Comparison of ENCODE assay signal across 23 cellular contexts in the genomic region with DNA sequence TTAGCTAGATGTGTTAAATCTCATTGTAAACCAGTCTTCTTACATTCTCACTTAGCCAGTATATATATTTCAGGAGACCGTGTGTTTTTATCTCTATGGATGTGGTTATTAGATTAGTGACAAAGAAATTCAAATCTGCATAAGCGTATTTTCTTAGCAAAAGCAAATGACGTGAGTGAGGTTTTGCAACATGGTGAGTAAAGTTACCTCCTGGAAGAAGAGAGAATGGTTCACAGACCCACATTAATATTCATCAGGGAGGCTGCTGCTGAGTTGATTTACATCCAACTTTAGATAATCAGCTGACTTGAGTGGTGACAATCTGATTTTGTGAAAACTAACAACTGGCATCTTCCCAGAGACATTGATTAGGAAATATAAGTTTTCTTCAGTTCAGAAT.
"Had no signal": no experiment of that assay in that cellular context is flagged by ENCODE, and none has a peak within 500 bp of the region (broad histone marks: within the 10 kb centered on the region; RNA-seq: fewer than 3 reads in every experiment).

No MANE protein-coding gene starts in this region.

- H3K4me1 ChIP-seq: colonic mucosa, gastrocnemius medialis, left ventricle myocardium inferior, psoas muscle, stomach, transverse colon had no signal

- ATAC-seq: gastrocnemius medialis, left cardiac atrium, lower lobe of right lung, psoas muscle had no signal

- DNase-seq: cerebellar nuclear complex; colonic mucosa; dermis blood vessel endothelial cell; erythroblast; gastrocnemius medialis; glutamatergic neuron; kidney; left cardiac atrium; left ventricle myocardium inferior; lower lobe of right lung; naive B cell; psoas muscle; small intestine; stimulated activated CD4-positive, alpha-beta T cell treated with anti-CD3 and anti-CD28 coated beads, Interleukin-12 subunit alpha, Interleukin-12 subunit beta, amount 100 ng/mL, for 4 hours; stimulated activated naive CD4-positive, alpha-beta T cell; stomach; substantia nigra; transverse colon had no signal

- H3K4me3 ChIP-seq: colonic mucosa, gastrocnemius medialis, left ventricle myocardium inferior, lower lobe of right lung, psoas muscle, stomach, thoracic aorta, transverse colon had no signal

- H3K9me3 ChIP-seq: colonic mucosa, gastrocnemius medialis, left ventricle myocardium inferior, lower lobe of right lung, neutrophil, psoas muscle, stomach, thoracic aorta, transverse colon had no signal

- H3K9me3 Mint-ChIP-seq: memory B cell, nephron had no signal

- H3K27me3 Mint-ChIP-seq: memory B cell had no signal

- H3K36me3 Mint-ChIP-seq: memory B cell, naive B cell had no signal

- H3K4me3 Mint-ChIP-seq: memory B cell, naive B cell, nephron had no signal

- H3K4me1 Mint-ChIP-seq: nephron had no signal

- H3K36me3 ChIP-seq: colonic mucosa, gastrocnemius medialis, left ventricle myocardium inferior, lower lobe of right lung, neutrophil, stomach, thoracic aorta, transverse colon had no signal

- H3K27ac ChIP-seq: colonic mucosa, gastrocnemius medialis, left ventricle myocardium inferior, lower lobe of right lung, neutrophil, psoas muscle, stomach, thoracic aorta, transverse colon had no signal

- H3K27me3 ChIP-seq: colonic mucosa, gastrocnemius medialis, stomach, transverse colon had no signal

- FAIRE-seq: endothelial cell of umbilical vein, kidney, small intestine had no signal

- H3K27ac Mint-ChIP-seq: memory B cell, naive B cell, nephron had no signal
